ENCODE assay signal across 16 cellular contexts in the genomic region with DNA sequence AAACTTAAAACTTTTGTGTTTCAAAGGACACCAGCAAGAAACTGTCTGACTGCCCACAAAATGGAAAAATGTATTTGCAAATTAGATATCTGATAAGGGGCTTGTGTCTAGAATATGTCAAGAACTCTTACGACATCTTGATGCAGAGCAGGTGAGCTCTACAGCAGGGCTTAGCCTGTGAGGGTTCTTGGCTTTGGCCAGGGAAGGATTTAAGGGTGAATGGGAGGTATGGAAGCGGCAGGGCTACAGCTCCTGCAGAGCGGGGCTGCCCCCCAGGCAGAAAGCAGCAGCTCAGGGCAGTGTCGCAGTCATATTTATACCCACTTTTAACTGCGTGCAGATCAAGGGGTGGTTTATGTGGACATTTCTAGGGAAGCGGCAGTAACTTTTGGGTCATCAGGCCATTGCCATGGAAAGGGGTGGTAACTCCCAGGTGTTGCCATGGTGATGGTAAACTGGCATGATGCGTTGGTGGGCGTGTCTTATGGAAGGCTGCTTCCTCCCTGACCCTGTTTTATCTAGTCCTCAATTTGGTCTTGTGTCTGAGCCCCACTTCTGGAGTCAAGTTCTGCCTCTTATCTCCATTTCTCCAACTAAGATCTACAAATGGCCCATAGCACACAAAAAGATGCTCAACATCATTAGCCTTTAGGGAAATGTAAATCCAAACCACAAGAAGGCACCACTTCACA.
"Had no signal": no experiment of that assay in that cellular context is flagged by ENCODE, and none has a peak within 500 bp of the region (broad histone marks: within the 10 kb centered on the region; RNA-seq: fewer than 3 reads in every experiment).

No MANE protein-coding gene starts in this region.

- H3K36me3 Mint-ChIP-seq: activated naive CD4-positive, alpha-beta T cell treated with anti-CD3 and anti-CD28 coated beads, Interleukin-2, amount 50 U/mL, for 72 hours had no signal

- H3K27me3 ChIP-seq: dorsolateral prefrontal cortex, esophagus squamous epithelium, pancreas, tibial nerve had no signal

- H3K4me3 Mint-ChIP-seq: nephron; stimulated activated memory B cell treated with anti-CD40 and anti-IgM and Interleukin-4, amounts not matched to agents 10 μg/mL and 1 μg/mL and 100 μg/mL, for 72 hours had no signal

- H3K27ac Mint-ChIP-seq: activated naive CD4-positive, alpha-beta T cell treated with anti-CD3 and anti-CD28 coated beads, Interleukin-2, amount 50 U/mL, for 72 hours; nephron; stimulated activated memory B cell treated with anti-CD40 and anti-IgM and Interleukin-4, amounts not matched to agents 10 μg/mL and 1 μg/mL and 100 μg/mL, for 72 hours had no signal

- H3K4me1 Mint-ChIP-seq: nephron; stimulated activated memory B cell treated with anti-CD40 and anti-IgM and Interleukin-4, amounts not matched to agents 10 μg/mL and 1 μg/mL and 100 μg/mL, for 72 hours had no signal

- ATAC-seq: activated naive CD4-positive, alpha-beta T cell treated with anti-CD3 and anti-CD28 coated beads, Interleukin-2, amount 50 U/mL, for 72 hours; pancreas; stimulated activated memory B cell treated with anti-CD40 and anti-IgM and Interleukin-4, amounts not matched to agents 10 μg/mL and 1 μg/mL and 100 μg/mL, for 72 hours had no signal

- H3K9me3 ChIP-seq: pancreas had no signal

- H3K4me1 ChIP-seq: pancreas, tibial nerve had no signal

- H3K36me3 ChIP-seq: esophagus squamous epithelium, pancreas had no signal

- FAIRE-seq: endometrium, pancreas, TTC549 had no signal

- H3K27ac ChIP-seq: dorsolateral prefrontal cortex, esophagus squamous epithelium, pancreas, SK-N-MC, tibial nerve had no signal

- H3K27me3 Mint-ChIP-seq: stimulated activated memory B cell treated with anti-CD40 and anti-IgM and Interleukin-4, amounts not matched to agents 10 μg/mL and 1 μg/mL and 100 μg/mL, for 72 hours had no signal

- DNase-seq: activated CD4-positive, alpha-beta T cell treated with anti-CD3 and anti-CD28 coated beads, Interleukin-2, amount 50 U/mL, for 1 hour; activated effector memory CD4-positive, alpha-beta T cell treated with anti-CD3 and anti-CD28 coated beads, Interleukin-2, amount 50 U/mL, for 16 hours; activated T-cell treated with anti-CD3 and anti-CD28 coated beads, Interleukin-2, amount 50 U/mL, for 1 hour; amygdala; esophagus squamous epithelium; foreskin fibroblast; pancreas had no signal

- H3K4me3 ChIP-seq: dorsolateral prefrontal cortex, esophagus squamous epithelium, pancreas, SK-N-MC, smooth muscle cell, tibial nerve had no signal
